Comparison of ENCODE assay signal across 17 cellular contexts in genomic region chr3:94028093-94028837, GRCh38. TPM values are rescaled to one million over a fixed set of nuclear protein-coding genes. Genes with fewer than 3 reads are reported as not detected.
A peak's percentile ranks its signal among the peaks of the same experiment; 100 is the strongest.
DNase-seq lines count a peak whose midpoint lies in the region; ATAC-seq and TF ChIP-seq lines count a peak whose summit lies in the region.
"Had no signal": no experiment of that assay in that cellular context is flagged by ENCODE, and none has a peak within 500 bp of the region (broad histone marks: within the 10 kb centered on the region; RNA-seq: fewer than 3 reads in every experiment).

A gene with protein sequence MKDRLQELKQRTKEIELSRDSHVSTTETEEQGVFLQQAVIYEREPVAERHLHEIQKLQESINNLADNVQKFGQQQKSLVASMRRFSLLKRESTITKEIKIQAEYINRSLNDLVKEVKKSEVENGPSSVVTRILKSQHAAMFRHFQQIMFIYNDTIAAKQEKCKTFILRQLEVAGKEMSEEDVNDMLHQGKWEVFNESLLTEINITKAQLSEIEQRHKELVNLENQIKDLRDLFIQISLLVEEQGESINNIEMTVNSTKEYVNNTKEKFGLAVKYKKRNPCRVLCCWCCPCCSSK (minus strand): TSS chr3:94028597. CDS start chr3:94015269, 13,328 bp downstream.

- H4K5ac ChIP-seq in mesendoderm (ENCODE audit: low read length): no peak within 1 kb of the TSS

- no peak within 1 kb of the TSS for H3K56ac ChIP-seq in mesendoderm (ENCODE audit: low read length)

- H4K8ac ChIP-seq in mesendoderm (ENCODE audit: low read depth, low read length): no peak within 1 kb of the TSS

- no peaks in the 10 kb centered on the region for H3K4me1 Mint-ChIP-seq in stimulated activated naive CD8-positive, alpha-beta T cell treated with anti-CD3 and anti-CD28 coated beads, Interleukin-15, amount 100 ng/mL, for 72 hours
- H3K4me1 Mint-ChIP-seq: IgD-negative memory B cell, nephron had no signal

- no peaks in the 10 kb centered on the region for H3K79me1 ChIP-seq in mesendoderm (ENCODE audit: low read length)

- H3K9me3 ChIP-seq in A673 (ENCODE audit: low read depth, low read length, poor library complexity, severe bottlenecking) (no peaks in the 10 kb centered on the region), body of pancreas (no peaks in the 10 kb centered on the region), WERI-Rb-1 (ENCODE audit: severe bottlenecking) (no peaks in the 10 kb centered on the region)
- H3K9me3 ChIP-seq: HAP-1 had no signal

- H2BK120ac ChIP-seq in mesendoderm (ENCODE audit: low read depth, low read length): no peak within 1 kb of the TSS

- DNase-seq in A673 (ENCODE audit: low spot score) (peak; percentile 48), NCI-H1105 treated with DMSO at 0.1 percent for 48 hours (lab: John Stamatoyannopoulos, UW) (peak; percentile 52), body of pancreas (peak; percentile 31 to 81 (median 47)), mesendoderm (peak; percentile 58), cortex of kidney (lab: John Stamatoyannopoulos, UW) (no peak), WERI-Rb-1 (no peak)
- DNase-seq in stimulated activated naive CD8-positive, alpha-beta T cell treated with anti-CD3 and anti-CD28 coated beads, Interleukin-15, amount 100 ng/mL, for 72 hours: no peak
- DNase-seq: activated naive CD8-positive, alpha-beta T cell treated with anti-CD3 and anti-CD28 coated beads, Interleukin-2, amount 10 ng/mL, durations not matched to agents 7 days and 5 days; islet precursor cell; NCI-H226; stimulated activated CD4-positive, alpha-beta T cell treated with anti-CD3 and anti-CD28 coated beads, Interleukin-12 subunit alpha, Interleukin-12 subunit beta, amount 100 ng/mL, for 4 hours had no signal

- BruUV-seq in A673 (replicated peaks; lab: Mats Ljungman, UMichigan): no TSS peak

- H3K27ac ChIP-seq in A673 (ENCODE audit: low read depth, low read length, poor library complexity, severe bottlenecking) (no peak within 1 kb of the TSS), body of pancreas (peak within 1 kb of the TSS; percentile 34 to 84 (median 66)), mesendoderm (ENCODE audit: low read depth, low read length) (no peak within 1 kb of the TSS), WERI-Rb-1 (no peak within 1 kb of the TSS)

- ATAC-seq in body of pancreas (peak; percentile 99), GM21360 (IDR thresholded peaks at IDR 0.05; ENCODE audit: unreplicated experiment) (no peak)
- ATAC-seq in stimulated activated naive CD8-positive, alpha-beta T cell treated with anti-CD3 and anti-CD28 coated beads, Interleukin-15, amount 100 ng/mL, for 72 hours: no peak

- CTCF ChIA-PET in A673 (lab: Charles Lee): no interaction called here

- H3K9me3 Mint-ChIP-seq in stimulated activated naive CD8-positive, alpha-beta T cell treated with anti-CD3 and anti-CD28 coated beads, Interleukin-15, amount 100 ng/mL, for 72 hours: no peaks in the 10 kb centered on the region
- H3K9me3 Mint-ChIP-seq: activated naive CD8-positive, alpha-beta T cell treated with anti-CD3 and anti-CD28 coated beads, Interleukin-2, amount 10 ng/mL, durations not matched to agents 7 days and 5 days; IgD-negative memory B cell; nephron had no signal

- H3K4me2 ChIP-seq in mesendoderm (ENCODE audit: low read length): no peak within 1 kb of the TSS

- POLR2A ChIA-PET in A673 (lab: Charles Lee; ENCODE audit: low non-redundant PET): no interaction called here

- no peak within 1 kb of the TSS for H3K9ac ChIP-seq in mesendoderm (ENCODE audit: low read length)

- whole genome bisulfite sequencing in body of pancreas, 2 donors: 15 to 17% methylated on average over 8 of the region's 8 CpGs
- WGBS in mesendoderm (ENCODE audit: extremely low coverage, insufficient coverage, low lambda C conversion rate): no CpG with 5 or more reads among the region's 8 CpGs

- H3K23ac ChIP-seq in mesendoderm (ENCODE audit: low read length): no peak within 1 kb of the TSS

- no peaks in the 10 kb centered on the region for H3K27me3 Mint-ChIP-seq in stimulated activated naive CD8-positive, alpha-beta T cell treated with anti-CD3 and anti-CD28 coated beads, Interleukin-15, amount 100 ng/mL, for 72 hours
- H3K27me3 Mint-ChIP-seq: activated naive CD8-positive, alpha-beta T cell treated with anti-CD3 and anti-CD28 coated beads, Interleukin-2, amount 10 ng/mL, durations not matched to agents 7 days and 5 days; IgD-negative memory B cell had no signal

- H3K79me2 ChIP-seq in mesendoderm (ENCODE audit: control insufficient read depth, insufficient read depth, low read length): no peaks in the 10 kb centered on the region

- TF ChIP-seq CTCF in A673 (conservative IDR thresholded peaks at IDR 0.05; ENCODE audit: low read depth, low read length): no peak
- TF ChIP-seq CTCF in body of pancreas (IDR thresholded peaks at IDR 0.05): no peak
- no peak for TF ChIP-seq CTCF in WERI-Rb-1 (IDR thresholded peaks at IDR 0.05; ENCODE audit: low read depth, low read length)

- H3K36me3 ChIP-seq in A673 (ENCODE audit: insufficient read depth, low read length, poor library complexity, severe bottlenecking): no peaks in the 10 kb centered on the region
- H3K36me3 ChIP-seq in body of pancreas (replicated peaks in 1 of 2; ENCODE audit: insufficient read depth in 1 of 2, low read depth in 2 of 2): no peaks in the 10 kb centered on the region
- H3K36me3 ChIP-seq in mesendoderm (ENCODE audit: control insufficient read depth, insufficient read depth, low read length): no peaks in the 10 kb centered on the region
- no peaks in the 10 kb centered on the region for H3K36me3 ChIP-seq in WERI-Rb-1
- H3K36me3 ChIP-seq: HAP-1 had no signal

- H3K4me3 ChIP-seq in A673 (ENCODE audit: low read depth, low read length, poor library complexity, severe bottlenecking) (no peak within 1 kb of the TSS), body of pancreas (peak within 1 kb of the TSS; percentile 4 to 12), mesendoderm (ENCODE audit: low read length) (no peak within 1 kb of the TSS), WERI-Rb-1 (ENCODE audit: low read depth, low read length) (no peak within 1 kb of the TSS)
- H3K4me3 ChIP-seq: HAP-1 had no signal

- H3K18ac ChIP-seq in mesendoderm (ENCODE audit: low read length): no peak within 1 kb of the TSS

- no peak within 1 kb of the TSS for H2BK5ac ChIP-seq in mesendoderm (ENCODE audit: low read length)

- no peak within 1 kb of the TSS for H2BK15ac ChIP-seq in mesendoderm (replicated peaks; ENCODE audit: low read depth)

- H2AK5ac ChIP-seq in mesendoderm (ENCODE audit: low read length): no peak within 1 kb of the TSS

- H3K4me3 Mint-ChIP-seq in stimulated activated naive CD8-positive, alpha-beta T cell treated with anti-CD3 and anti-CD28 coated beads, Interleukin-15, amount 100 ng/mL, for 72 hours: no peak within 1 kb of the TSS
- H3K4me3 Mint-ChIP-seq: activated naive CD8-positive, alpha-beta T cell treated with anti-CD3 and anti-CD28 coated beads, Interleukin-2, amount 10 ng/mL, durations not matched to agents 7 days and 5 days; IgD-negative memory B cell; nephron had no signal

- no peaks in the 10 kb centered on the region for H3K4me1 ChIP-seq in A673 (ENCODE audit: insufficient read depth, low read length, poor library complexity, severe bottlenecking)
- H3K4me1 ChIP-seq in body of pancreas: peaks cover 21% of the 10 kb centered on the region
- no peaks in the 10 kb centered on the region for H3K4me1 ChIP-seq in mesendoderm (ENCODE audit: control insufficient read depth, low read depth, low read length)
- H3K4me1 ChIP-seq: HAP-1 had no signal

- TF ChIP-seq POLR2A in body of pancreas (IDR thresholded peaks at IDR 0.05): peak in 2 of 3 donors; percentile 50 to 55

- intact Hi-C loops in A673 (cut with micrococcal nuclease; ENCODE audit: unreplicated experiment): no loop called here
- intact Hi-C loops in body of pancreas (cut with DNase I): no loop called here

- H3K27ac Mint-ChIP-seq in stimulated activated naive CD8-positive, alpha-beta T cell treated with anti-CD3 and anti-CD28 coated beads, Interleukin-15, amount 100 ng/mL, for 72 hours: no peak within 1 kb of the TSS
- H3K27ac Mint-ChIP-seq: activated naive CD8-positive, alpha-beta T cell treated with anti-CD3 and anti-CD28 coated beads, Interleukin-2, amount 10 ng/mL, durations not matched to agents 7 days and 5 days; nephron had no signal

- no peaks in the 10 kb centered on the region for H3K27me3 ChIP-seq in A673 (replicated peaks; ENCODE audit: insufficient read depth, low read depth, low read length, poor library complexity)
- no peaks in the 10 kb centered on the region for H3K27me3 ChIP-seq in body of pancreas
- H3K27me3 ChIP-seq in mesendoderm (ENCODE audit: insufficient read depth, low read length, poor library complexity): no peaks in the 10 kb centered on the region
- H3K27me3 ChIP-seq in WERI-Rb-1 (ENCODE audit: insufficient read depth, low read depth, severe bottlenecking): no peaks in the 10 kb centered on the region

- H3K4ac ChIP-seq in mesendoderm (ENCODE audit: low read depth, low read length): no peak within 1 kb of the TSS

RNA-seq across cellular contexts. Expression of the gene that starts here (rescaled TPM):
- total RNA-seq in A673 (2021) (not detected in 2 replicates), body of pancreas (1 to 10 TPM in 1 of 2 donors, under 1 TPM in 1; 0.66 to 2.1 TPM)
- 0.04 TPM for polyA plus RNA-seq in mesendoderm (2013, experiment 1 of 2)
- 0.06 TPM for polyA plus RNA-seq in mesendoderm (2013, experiment 2 of 2)
- total RNA-seq: activated naive CD8-positive, alpha-beta T cell treated with anti-CD3 and anti-CD28 coated beads, Interleukin-2, amount 10 ng/mL, durations not matched to agents 7 days and 5 days; Daoy; RPMI7951 had no signal

Comparison
In these comparisons a context has a peak if more than half of its experiments do, and no peak if none do; other contexts are left out.
1. Peak in DNase-seq in A673; RNA of the gene not detected or under 1 TPM.
2. DNase-seq: peak in NCI-H1105 treated with DMSO at 0.1 percent for 48 hours (single experiment), body of pancreas (4 of 4) and mesendoderm (single experiment); none in stimulated activated naive CD8-positive, alpha-beta T cell treated with anti-CD3 and anti-CD28 coated beads, Interleukin-15, amount 100 ng/mL, for 72 hours (0 of 2), cortex of kidney (single experiment) and WERI-Rb-1 (single experiment).
3. H3K27ac ChIP-seq: peak in body of pancreas (4 of 4); none in A673 (single experiment), mesendoderm (single experiment) and WERI-Rb-1 (single experiment).
4. H3K4me3 ChIP-seq: peak in body of pancreas (2 of 2); none in A673 (single experiment), mesendoderm (single experiment) and WERI-Rb-1 (single experiment).